In the genomic region with DNA sequence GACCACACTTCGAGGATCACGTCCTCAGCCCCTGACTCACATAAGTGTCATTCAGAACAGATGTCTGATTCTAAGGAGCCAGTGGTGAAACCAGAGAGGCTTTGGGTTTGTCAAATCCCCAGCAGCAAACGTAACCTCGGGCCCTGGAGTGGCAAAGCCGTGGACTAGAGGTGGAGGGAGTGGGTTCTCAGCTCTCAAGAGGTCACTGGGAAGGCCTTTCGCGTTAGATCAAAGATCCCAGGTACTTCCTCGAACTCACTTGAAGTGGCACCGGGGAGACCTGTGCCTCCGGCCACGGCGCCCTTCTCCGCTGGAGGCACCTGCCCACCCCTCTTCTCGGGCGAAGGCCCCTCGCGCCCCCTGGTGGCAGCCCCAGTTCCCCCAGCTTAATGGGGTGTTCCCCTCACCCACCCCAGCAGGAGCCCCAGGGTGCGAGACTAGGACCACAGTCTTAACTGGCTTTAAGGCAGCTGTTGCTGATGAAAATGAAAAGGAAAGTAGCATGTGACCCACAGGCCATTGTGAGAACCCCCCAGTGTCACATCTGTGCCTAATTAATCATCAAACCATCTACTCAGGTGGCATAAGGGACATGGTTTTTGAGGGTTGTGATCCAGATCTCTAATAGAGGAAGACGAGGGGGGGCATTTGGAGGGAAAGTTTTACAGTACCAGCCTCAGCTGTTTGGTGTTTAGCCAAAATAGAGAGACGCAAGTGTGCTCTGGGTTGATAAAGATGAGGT, we compare ENCODE assay signal across 8 cellular contexts. TPM values are rescaled to one million over a fixed set of nuclear protein-coding genes. Genes with fewer than 3 reads are reported as not detected.
DNase-seq lines count a peak whose midpoint lies in the region; ATAC-seq, FAIRE-seq and TF ChIP-seq lines count a peak whose summit lies in the region.

No MANE protein-coding gene starts in this region.

- peak; percentile 50 for DNase-seq in DMS153 (lab: John Stamatoyannopoulos, UW)
- DNase-seq in SK-N-MC (ENCODE audit: low read depth, low spot score) = no peak
- peak; percentile 87 for DNase-seq in activated naive CD4-positive, alpha-beta T cell treated with anti-CD3 and anti-CD28 coated beads, Interleukin-2, amount 50 U/mL, for 16 hours
- peak; percentile 84 for DNase-seq in cardiac septum (ENCODE audit: low spot score)
- DNase-seq in prostate gland (ENCODE audit: low spot score) = peak; percentile 37
- peak; percentile 84 for DNase-seq in urothelium cell line (ENCODE audit: low spot score)

- 21% methylated on average over 17 of the region's 20 CpGs for WGBS in prostate gland

- TF ChIP-seq CTCF in prostate gland (IDR thresholded peaks at IDR 0.05) = peak; percentile 37 to 75 (median 67)

- peak; percentile 93 for FAIRE-seq in urothelium cell line (lab: Jason Lieb, UNC)

- H3K4me3 ChIP-seq in HUES6 (ENCODE audit: low read depth, low read length) (peak overlapping the region; percentile 68), SK-N-MC (peak overlapping the region; percentile 81), prostate gland (peak overlapping the region; percentile 18 to 28)

- TF ChIP-seq POLR2A in prostate gland (IDR thresholded peaks at IDR 0.05) = no peak

- H3K27me3 ChIP-seq in HUES6 (ENCODE audit: control insufficient read depth, insufficient read depth, low read length) (peaks cover 44% of the 10 kb centered on the region), prostate gland (replicated peaks; ENCODE audit: insufficient read depth) (no peaks in the 10 kb centered on the region)

- no peaks in the 10 kb centered on the region for H3K36me3 ChIP-seq in HUES6 (ENCODE audit: control insufficient read depth, insufficient read depth, low read length)
- no peaks in the 10 kb centered on the region for H3K36me3 ChIP-seq in SK-N-MC (ENCODE audit: insufficient read depth, low read length)
- no peaks in the 10 kb centered on the region for H3K36me3 ChIP-seq in prostate gland

- peaks cover 10% of the 10 kb centered on the region for H3K4me1 ChIP-seq in HUES6 (ENCODE audit: control insufficient read depth, insufficient read depth, low read length)
- H3K4me1 ChIP-seq in prostate gland (replicated peaks) = no peaks in the 10 kb centered on the region

- H3K9me3 ChIP-seq in HUES6 (ENCODE audit: control insufficient read depth, insufficient read depth, low read depth, low read length) (no peaks in the 10 kb centered on the region), SK-N-MC (ENCODE audit: low read depth, low read length) (no peaks in the 10 kb centered on the region), prostate gland (no peaks in the 10 kb centered on the region)

- peak; percentile 73 for ATAC-seq in GM21390 (IDR thresholded peaks at IDR 0.05; ENCODE audit: unreplicated experiment)

- H3K9ac ChIP-seq in HUES6 (ENCODE audit: low read length) (no peak overlapping the region), SK-N-MC (ENCODE audit: insufficient read length) (no peak overlapping the region)

- no peak overlapping the region for H3K27ac ChIP-seq in HUES6 (ENCODE audit: low read depth, low read length)
- H3K27ac ChIP-seq in SK-N-MC = no peak overlapping the region
- no peak overlapping the region for H3K27ac ChIP-seq in prostate gland

- intact Hi-C loops in cardiac septum (cut with DNase I) (loop anchor here (5.0 to 10.0 kb wide), 3 partner anchors 158 to 498 kb away; no protein-coding TSS in a partner anchor), prostate gland (cut with DNase I) (loop anchor here (1.0 to 5.0 kb wide), 3 partner anchors 254 to 494 kb away; no protein-coding TSS in a partner anchor)

RNA-seq across cellular contexts. Expression of a gene that starts 0.7 kb away (rescaled TPM):
- 0.38 TPM for total RNA-seq in cardiac septum
- 10 to 100 TPM in 1 of 2 donors, under 1 TPM in 1; 0.68 to 21.4 TPM for total RNA-seq in prostate gland

Comparison
In these comparisons a context has a peak if more than half of its experiments do, and no peak if none do; other contexts are left out.
1. H3K4me3 ChIP-seq: peak in every context shown above with its lines; median percentile 81 in SK-N-MC; 68 in HUES6; 23 in prostate gland.